In the genomic region with DNA sequence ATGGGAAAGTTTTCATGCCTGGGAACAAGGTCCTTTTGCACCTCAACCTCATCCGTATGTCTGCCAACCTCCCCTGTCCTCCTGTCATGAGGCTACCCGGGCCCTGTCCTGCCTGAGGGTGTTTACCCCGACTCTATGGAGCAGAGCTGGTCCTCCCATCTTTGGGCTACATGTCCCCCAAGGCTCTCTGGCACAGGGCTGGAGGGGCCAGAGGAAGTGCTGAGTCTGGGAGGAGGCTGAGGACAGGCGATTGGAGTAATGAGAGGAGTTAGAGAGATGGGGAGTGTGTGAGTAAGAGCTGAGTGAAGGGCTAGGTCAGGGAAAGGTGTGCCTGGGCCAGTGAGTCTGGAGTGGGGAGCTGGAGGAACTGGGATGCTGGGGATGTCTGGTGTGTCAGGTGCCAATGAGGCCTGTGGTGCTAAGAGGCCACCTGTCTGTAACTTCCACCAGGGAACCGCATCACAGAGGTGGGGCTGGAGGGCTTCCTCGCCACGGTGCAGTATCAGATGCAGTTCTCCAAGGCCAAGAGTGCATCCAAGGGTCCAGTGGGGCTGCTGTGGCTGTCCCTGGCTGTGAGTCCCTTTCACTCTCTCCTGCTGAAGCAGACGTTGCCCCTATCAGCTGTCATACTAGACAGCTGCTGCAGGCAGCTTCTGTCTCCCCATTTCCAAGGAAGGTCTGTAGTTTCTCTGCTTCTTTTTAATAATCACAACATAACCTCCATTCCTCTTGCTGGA, we compare ENCODE assay signal across 16 cellular contexts. TPM values are rescaled to one million over a fixed set of nuclear protein-coding genes. Genes with fewer than 3 reads are reported as not detected.
DNase-seq lines count a peak whose midpoint lies in the region; ATAC-seq and TF ChIP-seq lines count a peak whose summit lies in the region.
"Had no signal": no experiment of that assay in that cellular context is flagged by ENCODE, and none has a peak within 500 bp of the region (broad histone marks: within the 10 kb centered on the region; RNA-seq: fewer than 3 reads in every experiment).

No MANE protein-coding gene starts in this region.

- no peak overlapping the region for H2AFZ ChIP-seq in neuronal stem cell (ENCODE audit: low read length)
- H2AFZ ChIP-seq: PC-9 had no signal

- H3K9ac ChIP-seq in neuronal stem cell (ENCODE audit: low read depth, low read length, poor library complexity): peak overlapping the region; percentile 4
- H3K9ac ChIP-seq: BLaER1 had no signal

- H3K4me2 ChIP-seq in neuronal stem cell (ENCODE audit: insufficient read depth, low read length, poor library complexity, severe bottlenecking): no peak overlapping the region
- H3K4me2 ChIP-seq: BLaER1, PC-9 had no signal

- H3K4me3 ChIP-seq in neuronal stem cell (ENCODE audit: low read length in 2 of 2): no peak overlapping the region
- H3K4me3 ChIP-seq: BLaER1, PC-9 had no signal

- H3K27me3 Mint-ChIP-seq in type B pancreatic cell: peaks cover 46% of the 10 kb centered on the region

- H3K27me3 ChIP-seq in neuronal stem cell (ENCODE audit: control insufficient read depth in 3 of 3, insufficient read depth in 3 of 3, low read depth in 1 of 3, low read length in 3 of 3): peaks cover 4 to 26% (median 15%) of the 10 kb centered on the region in 3 experiments

- H3K18ac ChIP-seq in neuronal stem cell (ENCODE audit: low read length): peak overlapping the region; percentile 15

- H3K27ac ChIP-seq in neuronal stem cell (replicated peaks; ENCODE audit: low read length): no peak overlapping the region
- H3K27ac ChIP-seq: 22Rv1, BLaER1, PC-9 had no signal

- peak overlapping the region; percentile 50 for H3K27ac Mint-ChIP-seq in type B pancreatic cell

- no peak overlapping the region for H2BK15ac ChIP-seq in neuronal stem cell (ENCODE audit: low read length)

- no peak overlapping the region for H2BK12ac ChIP-seq in neuronal stem cell (ENCODE audit: low read length)

- H3K79me1 ChIP-seq in neuronal stem cell (ENCODE audit: low read depth, low read length): no peaks in the 10 kb centered on the region

- H3K36me3 Mint-ChIP-seq in type B pancreatic cell: peaks cover 8% of the 10 kb centered on the region

- H3K4ac ChIP-seq in neuronal stem cell (ENCODE audit: low read length): no peak overlapping the region

- no peak overlapping the region for H4K91ac ChIP-seq in neuronal stem cell (ENCODE audit: low read depth, low read length, poor library complexity)

- intact Hi-C loops in left colon (cut with DNase I, micrococcal nuclease): no loop called here

- H2BK120ac ChIP-seq in neuronal stem cell (ENCODE audit: low read depth, low read length): no peak overlapping the region

- no peak overlapping the region for H2BK5ac ChIP-seq in neuronal stem cell (ENCODE audit: low read length)

- 100% methylated on average over 1 of the region's 8 CpGs; no CpG with 5 or more reads in 1 of the 2 donors for WGBS in neuronal stem cell (ENCODE audit: extremely low coverage in 2 of 2, insufficient read length in 2 of 2, insufficient replicate concordance in 1 of 2), 2 donors

- H3K36me3 ChIP-seq in neuronal stem cell (replicated peaks in 1 of 2; ENCODE audit: control insufficient read depth in 2 of 2, insufficient read depth in 2 of 2, low read length in 2 of 2): peaks cover 12 to 34% of the 10 kb centered on the region in 2 donors

- H4K8ac ChIP-seq in neuronal stem cell (ENCODE audit: low read depth, low read length): no peak overlapping the region

- no peaks in the 10 kb centered on the region for H3K9me3 ChIP-seq in neuronal stem cell (replicated peaks in 1 of 2; ENCODE audit: control insufficient read depth in 2 of 2, insufficient read depth in 1 of 2, low read depth in 1 of 2, low read length in 2 of 2)
- H3K9me3 ChIP-seq: BLaER1 had no signal

- H3K4me1 Mint-ChIP-seq in type B pancreatic cell (ENCODE audit: unreplicated experiment): peaks cover 22% of the 10 kb centered on the region

- H3K4me1 ChIP-seq in neuronal stem cell (ENCODE audit: control insufficient read depth in 2 of 2, insufficient read depth in 1 of 2, low read depth in 1 of 2, low read length in 2 of 2): peaks cover 3 to 8% of the 10 kb centered on the region in 2 donors

- H3K14ac ChIP-seq in neuronal stem cell (ENCODE audit: low read length): no peak overlapping the region

- ATAC-seq in left colon (peak; percentile 16), HG03039 (IDR thresholded peaks at IDR 0.05; ENCODE audit: unreplicated experiment) (no peak)

- H3K23ac ChIP-seq in neuronal stem cell (ENCODE audit: low read depth, low read length, poor library complexity): no peak overlapping the region

- H3K9me3 Mint-ChIP-seq in type B pancreatic cell: no peaks in the 10 kb centered on the region

- H3K4me3 Mint-ChIP-seq in type B pancreatic cell: no peak overlapping the region

- TF ChIP-seq CTCF in type B pancreatic cell (conservative IDR thresholded peaks at IDR 0.05): no peak

- no peak overlapping the region for H2AK5ac ChIP-seq in neuronal stem cell (ENCODE audit: low read depth, low read length)

- DNase-seq in NCI-H82 (lab: John Stamatoyannopoulos, UW) (peak; percentile 19), NCI-H82 treated with DMSO at 0.1 percent for 48 hours (lab: John Stamatoyannopoulos, UW; ENCODE audit: unreplicated experiment) (no peak), left colon (no peak), neuronal stem cell (ENCODE audit: low spot score) (no peak), type B pancreatic cell (ENCODE audit: extremely low spot score, unreplicated experiment) (no peak), SW480 (ENCODE audit: low spot score) (no peak)
- DNase-seq in NK-92 treated with Interleukin-12 subunit alpha and Interleukin-12 subunit beta, amount 100 ng/mL, for 24 hours (lab: John Stamatoyannopoulos, UW): no peak
- DNase-seq: DMS 273 treated with DMSO at 0.1 percent for 48 hours, KBM-7, NCI-H1436 treated with DMSO at 0.1 percent for 48 hours, NCI-H2081, PC-9 had no signal

RNA-seq across cellular contexts. Expression of a gene that starts 11.7 kb away (rescaled TPM):
- total RNA-seq in left colon (not detected), type B pancreatic cell (ENCODE audit: low replicate concordance) (0.58 TPM in 1 of 2 replicates, not detected in the other)
- polyA plus RNA-seq in neuronal stem cell (2013, experiment 1 of 2): 0.03 TPM
- 0.01 TPM for polyA plus RNA-seq in neuronal stem cell (2013, experiment 2 of 2)
- total RNA-seq: Daoy, PC-9 had no signal

RNA-seq across cellular contexts. Expression of a gene that starts 38.6 kb away (rescaled TPM):
- 1 to 10 TPM; 2.0 to 2.9 TPM for total RNA-seq in left colon
- polyA plus RNA-seq in neuronal stem cell (2013, experiment 1 of 2): 0.78 TPM
- 0.62 TPM for polyA plus RNA-seq in neuronal stem cell (2013, experiment 2 of 2)
- 0.14 and 11.7 TPM in 2 replicates for total RNA-seq in type B pancreatic cell (ENCODE audit: low replicate concordance)
